21 cellular contexts compared by ENCODE assay signal in genomic region chr10:70048309-70048708, GRCh38.
"Had no signal": no experiment of that assay in that cellular context is flagged by ENCODE, and none has a peak within 500 bp of the region (broad histone marks: within the 10 kb centered on the region; RNA-seq: fewer than 3 reads in every experiment).

No MANE protein-coding gene starts in this region.

- H3K4me3 ChIP-seq: esophagus squamous epithelium, gastroesophageal sphincter, left ventricle myocardium inferior, lung, right atrium auricular region, vagina had no signal

- H3K27me3 ChIP-seq: right atrium auricular region, vagina had no signal

- H3K36me3 Mint-ChIP-seq: immature natural killer cell, type B pancreatic cell had no signal

- H3K9me3 Mint-ChIP-seq: dendritic cell treated with granulocyte-macrophage colony-stimulating factor and Interleukin-4, amounts not matched to agents 40 ng/mL and 50 ng/mL, for 4 days; effector memory CD8-positive, alpha-beta T cell; immature natural killer cell; type B pancreatic cell had no signal

- FAIRE-seq: colon, keratinocyte, small intestine had no signal

- H3K36me3 ChIP-seq: esophagus squamous epithelium, gastroesophageal sphincter, left ventricle myocardium inferior, neutrophil, right atrium auricular region, vagina had no signal

- H3K9me3 ChIP-seq: esophagus squamous epithelium, gastroesophageal sphincter, left ventricle myocardium inferior, neutrophil, right atrium auricular region, vagina had no signal

- H3K27ac ChIP-seq: esophagus squamous epithelium, gastroesophageal sphincter, left ventricle myocardium inferior, neutrophil, right atrium auricular region, vagina had no signal

- DNase-seq: effector memory CD8-positive, alpha-beta T cell; esophagus squamous epithelium; foreskin fibroblast; glutamatergic neuron; immature natural killer cell; left ventricle myocardium inferior; mesendoderm; naive thymus-derived CD4-positive, alpha-beta T cell; posterior cingulate gyrus; small intestine; stimulated activated CD4-positive, alpha-beta T cell treated with anti-CD3 and anti-CD28 coated beads, Interleukin-12 subunit alpha, Interleukin-12 subunit beta, amount 100 ng/mL, for 4 hours; stimulated activated naive CD4-positive, alpha-beta T cell treated with Interleukin-2 at 50 U/mL for 16 hours had no signal

- ATAC-seq: effector memory CD8-positive, alpha-beta T cell; gastroesophageal sphincter; naive thymus-derived CD4-positive, alpha-beta T cell had no signal

- H3K27ac Mint-ChIP-seq: dendritic cell treated with granulocyte-macrophage colony-stimulating factor and Interleukin-4, amounts not matched to agents 40 ng/mL and 50 ng/mL, for 4 days; effector memory CD8-positive, alpha-beta T cell; immature natural killer cell; naive thymus-derived CD4-positive, alpha-beta T cell; type B pancreatic cell had no signal

- H3K4me3 Mint-ChIP-seq: dendritic cell treated with granulocyte-macrophage colony-stimulating factor and Interleukin-4, amounts not matched to agents 40 ng/mL and 50 ng/mL, for 4 days; effector memory CD8-positive, alpha-beta T cell; immature natural killer cell; naive thymus-derived CD4-positive, alpha-beta T cell; type B pancreatic cell had no signal
